ENCODE assay signal across 35 cellular contexts in genomic region chr14:105929327-105930081, GRCh38.
DNase-seq lines count a peak whose midpoint lies in the region; ATAC-seq, FAIRE-seq and TF ChIP-seq lines count a peak whose summit lies in the region.
"Had no signal": no experiment of that assay in that cellular context is flagged by ENCODE, and none has a peak within 500 bp of the region (broad histone marks: within the 10 kb centered on the region; RNA-seq: fewer than 3 reads in every experiment).

No MANE protein-coding gene starts in this region.

- no peak overlapping the region for H3K27ac Mint-ChIP-seq in activated CD8-positive, alpha-beta T cell treated with anti-CD3 and anti-CD28 coated beads for 36 hours
- no peak overlapping the region for H3K27ac Mint-ChIP-seq in osteocyte (ENCODE audit: unreplicated experiment)
- H3K27ac Mint-ChIP-seq: GM23338, nephron had no signal

- H3K4me1 ChIP-seq in right lobe of liver (no peaks in the 10 kb centered on the region), HepG2 (ENCODE audit: insufficient read depth, low read length) (no peaks in the 10 kb centered on the region), GM12878 (ENCODE audit: control insufficient read depth, insufficient read depth, low read length) (no peaks in the 10 kb centered on the region; the same call in 1 of the 2 replicates), osteoblast (ENCODE audit: insufficient read depth, low read length) (no peaks in the 10 kb centered on the region)
- H3K4me1 ChIP-seq: BLaER1, body of pancreas, esophagus squamous epithelium, foreskin keratinocyte, stomach had no signal

- H4K20me1 ChIP-seq in HepG2 (ENCODE audit: insufficient read depth, low read length) (no peaks in the 10 kb centered on the region), GM12878 (ENCODE audit: control insufficient read depth, insufficient read depth) (no peaks in the 10 kb centered on the region), osteoblast (ENCODE audit: insufficient read depth, low read length) (no peaks in the 10 kb centered on the region)
- H4K20me1 ChIP-seq: BLaER1 had no signal

- H3K27ac ChIP-seq in right lobe of liver: no peak overlapping the region
- no peak overlapping the region for H3K27ac ChIP-seq in HepG2 (ENCODE audit: extremely low read length, insufficient read depth, low read length)
- H3K27ac ChIP-seq in GM12878 (ENCODE audit: control insufficient read depth, insufficient read depth): no peak overlapping the region
- H3K27ac ChIP-seq in osteoblast (ENCODE audit: low read depth, low read length): no peak overlapping the region
- H3K27ac ChIP-seq: BLaER1, body of pancreas, esophagus squamous epithelium, foreskin keratinocyte, stomach, WERI-Rb-1 had no signal

- RAD21 ChIA-PET in GM12878 (lab: Charles Lee; ENCODE audit: unreplicated experiment): no interaction called here

- no peak for TF ChIP-seq POLR2A in right lobe of liver (IDR thresholded peaks at IDR 0.05)
- TF ChIP-seq POLR2A in HepG2 (IDR thresholded peaks at IDR 0.05; ENCODE audit: insufficient read depth in 1 of 2, low read depth in 2 of 2, low read length in 2 of 2): no peak
- TF ChIP-seq POLR2A in GM12878 (IDR thresholded peaks at IDR 0.05; ENCODE audit: low read depth, low read length): peak; percentile 50

- no peak for TF ChIP-seq CTCF in right lobe of liver (IDR thresholded peaks at IDR 0.05)
- no peak for TF ChIP-seq CTCF in HepG2 (CRISPR knock-in tag; IDR thresholded peaks at IDR 0.05)
- no peak for TF ChIP-seq CTCF in GM12878 (IDR thresholded peaks at IDR 0.05 in 2 of 3, conservative IDR thresholded peaks at IDR 0.05 in 1 of 3; ENCODE audit: control insufficient read depth in 2 of 3, extremely low read depth in 1 of 3, insufficient read depth in 1 of 3, low read depth in 3 of 3, low read length in 3 of 3)
- TF ChIP-seq CTCF in osteoblast (IDR thresholded peaks at IDR 0.05; ENCODE audit: extremely low read depth, low read depth, low read length): no peak
- no peak for TF ChIP-seq CTCF in activated CD8-positive, alpha-beta T cell treated with anti-CD3 and anti-CD28 coated beads for 36 hours (IDR thresholded peaks at IDR 0.05)
- no peak for TF ChIP-seq CTCF in osteocyte (IDR thresholded peaks at IDR 0.05)

- H3K9me3 ChIP-seq in right lobe of liver (no peaks in the 10 kb centered on the region), HepG2 (ENCODE audit: low read length) (no peaks in the 10 kb centered on the region), GM12878 (replicated peaks; ENCODE audit: control insufficient read depth, insufficient read depth, low read length) (no peaks in the 10 kb centered on the region), osteoblast (ENCODE audit: low read depth, low read length) (no peaks in the 10 kb centered on the region)
- H3K9me3 ChIP-seq: BLaER1, body of pancreas, mucosa of descending colon, stomach had no signal

- no peaks in the 10 kb centered on the region for H3K79me2 ChIP-seq in HepG2 (ENCODE audit: insufficient read depth, low read length)
- no peaks in the 10 kb centered on the region for H3K79me2 ChIP-seq in GM12878 (ENCODE audit: control insufficient read depth, insufficient read depth, low read length)
- H3K79me2 ChIP-seq in osteoblast (ENCODE audit: insufficient read depth, low read length): no peaks in the 10 kb centered on the region

- H3K4me3 ChIP-seq in right lobe of liver (no peak overlapping the region), HepG2 (replicated peaks in 1 of 3; ENCODE audit: insufficient read depth in 1 of 3, low read depth in 2 of 3, low read length in 3 of 3) (no peak overlapping the region), GM12878 (no peak overlapping the region), osteoblast (ENCODE audit: insufficient read depth, low read length) (no peak overlapping the region)
- H3K4me3 ChIP-seq: BLaER1, body of pancreas, esophagus squamous epithelium, GM23338, lung, mucosa of descending colon, smooth muscle cell, stomach had no signal

- H3K27me3 ChIP-seq in right lobe of liver (no peaks in the 10 kb centered on the region), HepG2 (ENCODE audit: control insufficient read depth in 1 of 2, insufficient read depth in 2 of 2, low read length in 2 of 2) (peaks cover 0 to 18% of the 10 kb centered on the region in 2 experiments; a peak in 1 of 5 replicates), GM12878 (replicated peaks in 1 of 2; ENCODE audit: control insufficient read depth in 2 of 2, insufficient read depth in 2 of 2, low read length in 1 of 2) (no peaks in the 10 kb centered on the region), osteoblast (ENCODE audit: insufficient read depth, low read length) (no peaks in the 10 kb centered on the region)
- H3K27me3 ChIP-seq: BLaER1, body of pancreas, foreskin keratinocyte had no signal

- TF ChIP-seq EP300 in HepG2 (IDR thresholded peaks at IDR 0.05; ENCODE audit: low read depth in 2 of 2, low read length in 2 of 2): no peak
- TF ChIP-seq EP300 in HepG2 (CRISPR knock-in tag; IDR thresholded peaks at IDR 0.05; ENCODE audit: borderline replicate concordance): no peak
- TF ChIP-seq EP300 in GM12878 (IDR thresholded peaks at IDR 0.05; ENCODE audit: borderline replicate concordance in 1 of 2, control insufficient read depth in 1 of 2, low read depth in 2 of 2, low read length in 2 of 2): no peak

- H3K36me3 ChIP-seq in right lobe of liver: no peaks in the 10 kb centered on the region
- no peaks in the 10 kb centered on the region for H3K36me3 ChIP-seq in HepG2 (replicated peaks in 1 of 2; ENCODE audit: control insufficient read depth in 1 of 2, insufficient read depth in 2 of 2, low read length in 2 of 2)
- no peaks in the 10 kb centered on the region for H3K36me3 ChIP-seq in GM12878 (ENCODE audit: control insufficient read depth in 2 of 2, insufficient read depth in 2 of 2, low read length in 1 of 2)
- no peaks in the 10 kb centered on the region for H3K36me3 ChIP-seq in osteoblast (ENCODE audit: insufficient read depth, low read length)
- H3K36me3 ChIP-seq: BLaER1, esophagus squamous epithelium, stomach, WERI-Rb-1 had no signal

- SMC1A ChIA-PET in GM12878 (lab: Charles Lee; ENCODE audit: uncharacterized antibody, unreplicated experiment): no interaction called here

- 72% methylated on average over 6 of the region's 14 CpGs for WGBS in right lobe of liver (ENCODE audit: insufficient coverage, low coverage, low lambda C conversion rate, missing lambda C conversion rate)
- WGBS in HepG2 (ENCODE audit: low lambda C conversion rate): 50% methylated on average over 8 of the region's 14 CpGs
- no CpG with 5 or more reads among the region's 14 CpGs for WGBS in GM12878 (ENCODE audit: insufficient coverage, insufficient replicate concordance, low lambda C conversion rate, missing lambda C conversion rate)

- DNase-seq in right lobe of liver (peak in 2 of 3 donors; percentile 34 to 39), HepG2 (ENCODE audit: low spot score) (no peak), GM12878 (ENCODE audit: low read depth, low spot score) (no peak), osteoblast (ENCODE audit: insufficient read length, low spot score, missing footprints) (peak; percentile 32), osteocyte (ENCODE audit: extremely low spot score, unreplicated experiment) (no peak)
- no peak for DNase-seq in activated CD8-positive, alpha-beta T cell treated with anti-CD3 and anti-CD28 coated beads for 36 hours
- DNase-seq: activated CD4-positive, alpha-beta T cell treated with anti-CD3 and anti-CD28 coated beads for 48 hours; activated CD8-positive, alpha-beta memory T cell treated with anti-CD3 and anti-CD28 coated beads for 24 hours; activated naive CD4-positive, alpha-beta T cell; activated T-cell treated with anti-CD3 and anti-CD28 coated beads, Interleukin-2, amount 50 U/mL, for 1 hour; body of pancreas; dermis blood vessel endothelial cell; EL; esophagus squamous epithelium; foreskin keratinocyte; MV-4-11; NCI-H1436 treated with DMSO at 0.1 percent for 48 hours; NCI-H2081 treated with DMSO at 0.1 percent for 48 hours; NCI-H2227 treated with DMSO at 0.1 percent for 48 hours; NCI-H69; SIG-M5; stimulated activated CD4-positive, alpha-beta T cell treated with anti-CD3 and anti-CD28 coated beads, Interleukin-1b, Interleukin-23, amount 100 ng/mL, for 48 hours; stomach; SW 1271; WERI-Rb-1 had no signal

- H3K4me2 ChIP-seq in HepG2 (ENCODE audit: low read depth, low read length): no peak overlapping the region
- no peak overlapping the region for H3K4me2 ChIP-seq in GM12878 (ENCODE audit: control insufficient read depth, insufficient read depth)
- no peak overlapping the region for H3K4me2 ChIP-seq in osteoblast (ENCODE audit: insufficient read depth, low read length)
- H3K4me2 ChIP-seq: BLaER1, GM23338, smooth muscle cell had no signal

- no peaks in the 10 kb centered on the region for H3K9me3 Mint-ChIP-seq in activated CD8-positive, alpha-beta T cell treated with anti-CD3 and anti-CD28 coated beads for 36 hours
- peaks cover 19% of the 10 kb centered on the region for H3K9me3 Mint-ChIP-seq in osteocyte (ENCODE audit: unreplicated experiment)

- H3K4me3 Mint-ChIP-seq in activated CD8-positive, alpha-beta T cell treated with anti-CD3 and anti-CD28 coated beads for 36 hours: no peak overlapping the region
- no peak overlapping the region for H3K4me3 Mint-ChIP-seq in osteocyte (ENCODE audit: unreplicated experiment)
- H3K4me3 Mint-ChIP-seq: GM23338, nephron had no signal

- intact Hi-C loops in right lobe of liver (cut with DNase I) (no loop called here), HepG2 (cut with micrococcal nuclease; ENCODE audit: unreplicated experiment) (no loop called here), GM12878 (cut with micrococcal nuclease; ENCODE audit: unreplicated experiment) (no loop called here)
- intact Hi-C loops in activated CD8-positive, alpha-beta T cell treated with anti-CD3 and anti-CD28 coated beads for 36 hours (cut with micrococcal nuclease): no loop called here

- H2AFZ ChIP-seq in HepG2 (ENCODE audit: low read length) (no peak overlapping the region), GM12878 (ENCODE audit: control insufficient read depth, low read depth, low read length) (no peak overlapping the region), osteoblast (ENCODE audit: low read length) (no peak overlapping the region)
- H2AFZ ChIP-seq: GM23338 had no signal

- no peaks in the 10 kb centered on the region for H3K36me3 Mint-ChIP-seq in activated CD8-positive, alpha-beta T cell treated with anti-CD3 and anti-CD28 coated beads for 36 hours (ENCODE audit: low read depth)
- no peaks in the 10 kb centered on the region for H3K36me3 Mint-ChIP-seq in osteocyte (ENCODE audit: unreplicated experiment)

- POLR2A ChIA-PET in HepG2 (lab: Yijun Ruan, JAX): no interaction called here
- POLR2A ChIA-PET in GM12878 (lab: Charles Lee): no interaction called here
- POLR2A ChIA-PET in activated CD8-positive, alpha-beta T cell treated with anti-CD3 and anti-CD28 coated beads for 36 hours (lab: Charles Lee): no interaction called here

- BruUV-seq in HepG2 (replicated peaks; lab: Mats Ljungman, UMichigan): no TSS peak
- BruUV-seq in GM12878 (replicated peaks; lab: Mats Ljungman, UMichigan): no TSS peak

- TF ChIP-seq RAD21 in HepG2 (CRISPR knock-in tag; IDR thresholded peaks at IDR 0.05) (no peak), GM12878 (IDR thresholded peaks at IDR 0.05; ENCODE audit: insufficient read depth, low read depth, low read length) (no peak)

- CTCF ChIA-PET in HepG2 (lab: Yijun Ruan, JAX; ENCODE audit: low intra/inter-chr PET ratio, low total read pairs) (no interaction called here), GM12878 (lab: Yijun Ruan, JAX) (no interaction called here)
- CTCF ChIA-PET in activated CD8-positive, alpha-beta T cell treated with anti-CD3 and anti-CD28 coated beads for 36 hours (lab: Charles Lee): no interaction called here

- in situ Hi-C loops in HepG2 (cut with HindIII; ENCODE audit: extremely low pct_ligation_motif_present, low pct_unique_long_range_greater_than_20kb): no loop called here
- in situ Hi-C loops in GM12878 (cut with MboI): no loop called here

- H3K9ac ChIP-seq in HepG2 (ENCODE audit: insufficient read depth, low read depth, low read length) (no peak overlapping the region), GM12878 (ENCODE audit: control insufficient read depth, insufficient read depth, low read length) (no peak overlapping the region)
- H3K9ac ChIP-seq: BLaER1 had no signal

- no peak for FAIRE-seq in HepG2 (lab: Jason Lieb, UNC)
- FAIRE-seq in GM12878 (lab: Jason Lieb, UNC): no peak
- FAIRE-seq: GM19239, keratinocyte had no signal

- H3K27me3 Mint-ChIP-seq in activated CD8-positive, alpha-beta T cell treated with anti-CD3 and anti-CD28 coated beads for 36 hours: peaks cover 31% of the 10 kb centered on the region
- H3K27me3 Mint-ChIP-seq in osteocyte (ENCODE audit: unreplicated experiment): no peaks in the 10 kb centered on the region

- ATAC-seq in right lobe of liver (no peak), HepG2 (no peak), GM12878 (no peak), HG03571 (IDR thresholded peaks at IDR 0.05; ENCODE audit: unreplicated experiment) (no peak)
- no peak for ATAC-seq in activated CD8-positive, alpha-beta T cell treated with anti-CD3 and anti-CD28 coated beads for 36 hours
- ATAC-seq: body of pancreas, foreskin keratinocyte, GM23338, mucosa of descending colon, Panc1 had no signal

- no peaks in the 10 kb centered on the region for H3K4me1 Mint-ChIP-seq in activated CD8-positive, alpha-beta T cell treated with anti-CD3 and anti-CD28 coated beads for 36 hours (ENCODE audit: low read depth)
- no peaks in the 10 kb centered on the region for H3K4me1 Mint-ChIP-seq in osteocyte (ENCODE audit: unreplicated experiment)
- H3K4me1 Mint-ChIP-seq: GM23338, nephron had no signal

Comparison
In these comparisons a context has a peak if more than half of its experiments do, and no peak if none do; other contexts are left out.
1. DNase-seq: peak in right lobe of liver (2 of 3) and osteoblast (single experiment); none in HepG2 (single experiment), GM12878 (single experiment), activated CD8-positive, alpha-beta T cell treated with anti-CD3 and anti-CD28 coated beads for 36 hours (single experiment) and osteocyte (single experiment).